In genomic region chr12:91364591-91365184, GRCh38 we compare ENCODE assay signal across 22 cellular contexts.
"Had no signal": no experiment of that assay in that cellular context is flagged by ENCODE, and none has a peak within 500 bp of the region (broad histone marks: within the 10 kb centered on the region; RNA-seq: fewer than 3 reads in every experiment).

No MANE protein-coding gene starts in this region.

- H3K27ac Mint-ChIP-seq: activated CD4-positive, alpha-beta memory T cell treated with anti-CD3 and anti-CD28 coated beads, Interleukin-2, amount 10 ng/mL, durations not matched to agents 7 days and 5 days; activated CD4-positive, alpha-beta T cell treated with anti-CD3 and anti-CD28 coated beads for 36 hours; activated naive CD4-positive, alpha-beta T cell treated with anti-CD3 and anti-CD28 coated beads, Interleukin-2, amount 10 ng/mL, durations not matched to agents 7 days and 5 days; activated naive CD8-positive, alpha-beta T cell treated with anti-CD3 and anti-CD28 coated beads for 36 hours; activated T-helper 2 cell treated with anti-CD3 and anti-CD28 coated beads, Interferon-gamma antibody, Interleukin-2, Interleukin-4, amounts not matched to agents 10 μg/mL and 5 μg/mL and 100 μg/mL, durations not matched to agents 14 hours and 24 hours and 36 hours had no signal

- H3K27me3 Mint-ChIP-seq: activated CD4-positive, alpha-beta memory T cell treated with anti-CD3 and anti-CD28 coated beads, Interleukin-2, amount 10 ng/mL, durations not matched to agents 7 days and 5 days; activated CD4-positive, alpha-beta T cell treated with anti-CD3 and anti-CD28 coated beads for 36 hours had no signal

- H3K4me3 Mint-ChIP-seq: activated CD4-positive, alpha-beta memory T cell treated with anti-CD3 and anti-CD28 coated beads, Interleukin-2, amount 10 ng/mL, durations not matched to agents 7 days and 5 days; activated CD4-positive, alpha-beta T cell treated with anti-CD3 and anti-CD28 coated beads for 36 hours; activated naive CD4-positive, alpha-beta T cell treated with anti-CD3 and anti-CD28 coated beads, Interleukin-2, amount 10 ng/mL, durations not matched to agents 7 days and 5 days; activated naive CD8-positive, alpha-beta T cell treated with anti-CD3 and anti-CD28 coated beads for 36 hours had no signal

- H3K9me3 Mint-ChIP-seq: activated CD4-positive, alpha-beta memory T cell treated with anti-CD3 and anti-CD28 coated beads, Interleukin-2, amount 10 ng/mL, durations not matched to agents 7 days and 5 days; activated naive CD4-positive, alpha-beta T cell treated with anti-CD3 and anti-CD28 coated beads, Interleukin-2, amount 10 ng/mL, durations not matched to agents 7 days and 5 days; activated naive CD8-positive, alpha-beta T cell treated with anti-CD3 and anti-CD28 coated beads for 36 hours; activated T-helper 2 cell treated with anti-CD3 and anti-CD28 coated beads, Interferon-gamma antibody, Interleukin-2, Interleukin-4, amounts not matched to agents 10 μg/mL and 5 μg/mL and 100 μg/mL, durations not matched to agents 14 hours and 24 hours and 36 hours had no signal

- H3K4me1 Mint-ChIP-seq: activated CD4-positive, alpha-beta memory T cell treated with anti-CD3 and anti-CD28 coated beads, Interleukin-2, amount 10 ng/mL, durations not matched to agents 7 days and 5 days; activated CD4-positive, alpha-beta T cell treated with anti-CD3 and anti-CD28 coated beads for 36 hours; activated naive CD8-positive, alpha-beta T cell treated with anti-CD3 and anti-CD28 coated beads for 36 hours had no signal

- DNase-seq: activated CD4-positive, alpha-beta memory T cell treated with anti-CD3 and anti-CD28 coated beads, Interleukin-2, amount 10 ng/mL, durations not matched to agents 7 days and 5 days; activated CD4-positive, alpha-beta T cell treated with anti-CD3 and anti-CD28 coated beads for 36 hours; activated CD4-positive, alpha-beta T cell treated with anti-CD3 and anti-CD28 coated beads, Interleukin-2, amount 50 U/mL, for 1 hour; activated gamma-delta T cell treated with Interleukin-2 at 50 U/mL for 16 hours; activated naive CD4-positive, alpha-beta T cell treated with anti-CD3 and anti-CD28 coated beads, Interleukin-2, amount 10 ng/mL, durations not matched to agents 7 days and 5 days; activated naive CD8-positive, alpha-beta T cell treated with anti-CD3 and anti-CD28 coated beads for 36 hours; activated T-cell treated with anti-CD3 and anti-CD28 coated beads for 4 hours; activated T-cell treated with anti-CD3 and anti-CD28 coated beads, Interleukin-2, amount 50 U/mL, for 48 hours; brain microvascular endothelial cell; colonic mucosa; NCI-H1048; NCI-H1930; NCI-H2171; NCI-H446 treated with DMSO at 0.1 percent for 48 hours; NCI-H524 treated with DMSO at 0.1 percent for 48 hours; NCI-H748 treated with DMSO at 0.1 percent for 48 hours; OCI-M1; RPMI8226; SK-N-SH; T-helper 1 cell; WERI-Rb-1 had no signal

- H3K36me3 Mint-ChIP-seq: activated naive CD4-positive, alpha-beta T cell treated with anti-CD3 and anti-CD28 coated beads, Interleukin-2, amount 10 ng/mL, durations not matched to agents 7 days and 5 days; activated naive CD8-positive, alpha-beta T cell treated with anti-CD3 and anti-CD28 coated beads for 36 hours had no signal

- H3K4me3 ChIP-seq: colonic mucosa had no signal
